1 cellular context compared by ENCODE assay signal in the genomic region with DNA sequence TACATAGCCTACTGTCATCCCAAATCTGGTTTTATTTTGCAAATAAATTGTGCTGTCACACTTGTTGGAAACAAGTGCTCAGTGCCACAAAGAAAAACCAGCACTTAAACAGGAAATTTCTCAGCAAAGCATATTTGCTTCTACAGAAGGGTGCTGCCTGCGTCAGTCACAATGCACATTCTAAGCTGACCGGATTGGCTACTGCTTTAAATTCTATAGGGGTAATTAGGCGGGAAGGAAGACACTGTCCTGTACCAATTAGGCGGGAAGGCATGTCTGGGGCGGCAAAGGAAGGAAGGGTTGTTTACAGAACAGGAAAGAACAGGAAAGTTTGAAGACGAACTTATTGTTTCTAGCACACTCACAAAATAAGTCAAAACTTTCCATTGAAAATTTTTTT.
TF ChIP-seq lines count a peak whose summit lies in the region.

No MANE protein-coding gene starts in this region.

TF ChIP-seq in WTC11, 78 proteins besides CTCF, POLR2A, EP300 and RAD21 (continued from another document):
- TF ChIP-seq, protein P1, sequence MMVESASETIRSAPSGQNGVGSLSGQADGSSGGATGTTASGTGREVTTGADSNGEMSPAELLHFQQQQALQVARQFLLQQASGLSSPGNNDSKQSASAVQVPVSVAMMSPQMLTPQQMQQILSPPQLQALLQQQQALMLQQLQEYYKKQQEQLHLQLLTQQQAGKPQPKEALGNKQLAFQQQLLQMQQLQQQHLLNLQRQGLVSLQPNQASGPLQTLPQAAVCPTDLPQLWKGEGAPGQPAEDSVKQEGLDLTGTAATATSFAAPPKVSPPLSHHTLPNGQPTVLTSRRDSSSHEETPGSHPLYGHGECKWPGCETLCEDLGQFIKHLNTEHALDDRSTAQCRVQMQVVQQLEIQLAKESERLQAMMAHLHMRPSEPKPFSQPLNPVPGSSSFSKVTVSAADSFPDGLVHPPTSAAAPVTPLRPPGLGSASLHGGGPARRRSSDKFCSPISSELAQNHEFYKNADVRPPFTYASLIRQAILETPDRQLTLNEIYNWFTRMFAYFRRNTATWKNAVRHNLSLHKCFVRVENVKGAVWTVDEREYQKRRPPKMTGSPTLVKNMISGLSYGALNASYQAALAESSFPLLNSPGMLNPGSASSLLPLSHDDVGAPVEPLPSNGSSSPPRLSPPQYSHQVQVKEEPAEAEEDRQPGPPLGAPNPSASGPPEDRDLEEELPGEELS (CRISPR knock-in tag; IDR thresholded peaks at IDR 0.05) = no peak
- TF ChIP-seq ZNF423 (CRISPR knock-in tag; IDR thresholded peaks at IDR 0.05) (no peak), JUN (CRISPR knock-in tag; IDR thresholded peaks at IDR 0.05) (no peak), ZBTB21 (CRISPR knock-in tag; IDR thresholded peaks at IDR 0.05; ENCODE audit: borderline replicate concordance) (no peak), JAZF1 (CRISPR knock-in tag; IDR thresholded peaks at IDR 0.05) (no peak), CBFB (CRISPR knock-in tag; IDR thresholded peaks at IDR 0.05; ENCODE audit: low read depth) (no peak)
- TF ChIP-seq, protein P2, sequence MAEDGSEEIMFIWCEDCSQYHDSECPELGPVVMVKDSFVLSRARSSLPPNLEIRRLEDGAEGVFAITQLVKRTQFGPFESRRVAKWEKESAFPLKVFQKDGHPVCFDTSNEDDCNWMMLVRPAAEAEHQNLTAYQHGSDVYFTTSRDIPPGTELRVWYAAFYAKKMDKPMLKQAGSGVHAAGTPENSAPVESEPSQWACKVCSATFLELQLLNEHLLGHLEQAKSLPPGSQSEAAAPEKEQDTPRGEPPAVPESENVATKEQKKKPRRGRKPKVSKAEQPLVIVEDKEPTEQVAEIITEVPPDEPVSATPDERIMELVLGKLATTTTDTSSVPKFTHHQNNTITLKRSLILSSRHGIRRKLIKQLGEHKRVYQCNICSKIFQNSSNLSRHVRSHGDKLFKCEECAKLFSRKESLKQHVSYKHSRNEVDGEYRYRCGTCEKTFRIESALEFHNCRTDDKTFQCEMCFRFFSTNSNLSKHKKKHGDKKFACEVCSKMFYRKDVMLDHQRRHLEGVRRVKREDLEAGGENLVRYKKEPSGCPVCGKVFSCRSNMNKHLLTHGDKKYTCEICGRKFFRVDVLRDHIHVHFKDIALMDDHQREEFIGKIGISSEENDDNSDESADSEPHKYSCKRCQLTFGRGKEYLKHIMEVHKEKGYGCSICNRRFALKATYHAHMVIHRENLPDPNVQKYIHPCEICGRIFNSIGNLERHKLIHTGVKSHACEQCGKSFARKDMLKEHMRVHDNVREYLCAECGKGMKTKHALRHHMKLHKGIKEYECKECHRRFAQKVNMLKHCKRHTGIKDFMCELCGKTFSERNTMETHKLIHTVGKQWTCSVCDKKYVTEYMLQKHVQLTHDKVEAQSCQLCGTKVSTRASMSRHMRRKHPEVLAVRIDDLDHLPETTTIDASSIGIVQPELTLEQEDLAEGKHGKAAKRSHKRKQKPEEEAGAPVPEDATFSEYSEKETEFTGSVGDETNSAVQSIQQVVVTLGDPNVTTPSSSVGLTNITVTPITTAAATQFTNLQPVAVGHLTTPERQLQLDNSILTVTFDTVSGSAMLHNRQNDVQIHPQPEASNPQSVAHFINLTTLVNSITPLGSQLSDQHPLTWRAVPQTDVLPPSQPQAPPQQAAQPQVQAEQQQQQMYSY (CRISPR knock-in tag; IDR thresholded peaks at IDR 0.05) = no peak
